In the genomic region with DNA sequence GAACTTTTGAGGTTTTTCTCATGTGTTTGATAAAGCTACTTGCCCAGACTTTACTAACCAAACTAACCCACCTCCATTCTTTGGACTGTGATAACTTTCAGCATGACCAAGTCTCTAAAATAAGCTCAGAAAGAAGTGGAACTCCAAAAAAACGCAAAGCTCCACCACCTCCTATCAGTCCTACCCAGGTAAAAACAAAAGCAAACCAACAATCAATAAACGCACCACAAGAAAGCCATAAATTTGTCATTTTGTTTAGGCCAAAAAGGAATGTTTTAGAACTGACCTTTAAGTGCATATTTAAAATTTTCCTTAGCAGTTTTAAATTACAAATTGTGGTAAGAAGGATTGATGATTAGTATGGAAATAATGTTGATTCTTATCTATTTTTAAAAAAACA, we compare ENCODE assay signal across 33 cellular contexts. TPM values are rescaled to one million over a fixed set of nuclear protein-coding genes. Genes with fewer than 3 reads are reported as not detected.
"Had no signal": no experiment of that assay in that cellular context is flagged by ENCODE, and none has a peak within 500 bp of the region (broad histone marks: within the 10 kb centered on the region; RNA-seq: fewer than 3 reads in every experiment).

No MANE protein-coding gene starts in this region.

- H3K36me3 ChIP-seq: neutrophil, prostate gland, right atrium auricular region, transverse colon, uterus had no signal

- H3K9me3 ChIP-seq: esophagus muscularis mucosa, gastroesophageal sphincter, heart right ventricle, lower lobe of right lung, neutrophil, prostate gland, right atrium auricular region, suprapubic skin, transverse colon, upper lobe of right lung, uterus had no signal

- H3K4me3 ChIP-seq: coronary artery, esophagus muscularis mucosa, gastroesophageal sphincter, heart right ventricle, lower lobe of right lung, prostate gland, right atrium auricular region, smooth muscle cell, suprapubic skin, transverse colon, upper lobe of right lung, uterus had no signal

- H3K36me3 Mint-ChIP-seq: natural killer cell had no signal

- H3K9ac ChIP-seq: parathyroid adenoma had no signal

- H3K9me3 Mint-ChIP-seq: natural killer cell; neural crest cell; stimulated activated naive CD8-positive, alpha-beta T cell treated with anti-CD3 and anti-CD28 coated beads, Interleukin-15, amount 100 ng/mL, for 72 hours had no signal

- FAIRE-seq: endothelial cell of umbilical vein, keratinocyte had no signal

- ATAC-seq: foreskin keratinocyte; gastroesophageal sphincter; heart right ventricle; left ventricle myocardium superior; lower lobe of right lung; natural killer cell; sciatic nerve; stimulated activated naive CD8-positive, alpha-beta T cell treated with anti-CD3 and anti-CD28 coated beads, Interleukin-15, amount 100 ng/mL, for 72 hours; upper lobe of right lung had no signal

- H3K27me3 ChIP-seq: esophagus muscularis mucosa, foreskin keratinocyte, gastroesophageal sphincter, heart right ventricle, neutrophil, right atrium auricular region, suprapubic skin, transverse colon, upper lobe of right lung, uterus had no signal

- H3K4me1 Mint-ChIP-seq: natural killer cell; stimulated activated naive CD8-positive, alpha-beta T cell treated with anti-CD3 and anti-CD28 coated beads, Interleukin-15, amount 100 ng/mL, for 72 hours had no signal

- H3K27me3 Mint-ChIP-seq: stimulated activated naive CD8-positive, alpha-beta T cell treated with anti-CD3 and anti-CD28 coated beads, Interleukin-15, amount 100 ng/mL, for 72 hours had no signal

- DNase-seq: dermis blood vessel endothelial cell; effector memory CD4-positive, alpha-beta T cell; foreskin keratinocyte; glutamatergic neuron; heart right ventricle; left ventricle myocardium superior; lower lobe of right lung; natural killer cell; stimulated activated CD4-positive, alpha-beta T cell treated with anti-CD3 and anti-CD28 coated beads, Interleukin-12 subunit alpha, Interleukin-12 subunit beta, amount 100 ng/mL, for 4 hours; stimulated activated CD4-positive, alpha-beta T cell treated with anti-CD3 and anti-CD28 coated beads, Interleukin-1b, Interleukin-23, amount 100 ng/mL, for 48 hours; stimulated activated CD4-positive, alpha-beta T cell treated with anti-CD3 and anti-CD28 coated beads, Interleukin-4, amount 100 ng/mL, for 1 hour; stimulated activated CD8-positive, alpha-beta memory T cell treated with anti-CD3 and anti-CD28 coated beads, Interleukin-4, amount 100 ng/mL, for 48 hours; stimulated activated naive CD4-positive, alpha-beta T cell; stimulated activated naive CD8-positive, alpha-beta T cell treated with anti-CD3 and anti-CD28 coated beads, Interleukin-15, amount 100 ng/mL, for 72 hours; transverse colon; upper lobe of right lung; uterus had no signal

- H3K4me2 ChIP-seq: smooth muscle cell had no signal

- H3K4me1 ChIP-seq: esophagus muscularis mucosa, foreskin keratinocyte, gastroesophageal sphincter, heart right ventricle, lower lobe of right lung, parathyroid adenoma, prostate gland, right atrium auricular region, suprapubic skin, transverse colon, upper lobe of right lung, uterus had no signal

- H2AFZ ChIP-seq: parathyroid adenoma had no signal

- H3K79me2 ChIP-seq: parathyroid adenoma had no signal

- H3K27ac Mint-ChIP-seq: natural killer cell; stimulated activated naive CD8-positive, alpha-beta T cell treated with anti-CD3 and anti-CD28 coated beads, Interleukin-15, amount 100 ng/mL, for 72 hours had no signal

- H3K27ac ChIP-seq: coronary artery, esophagus muscularis mucosa, foreskin keratinocyte, gastroesophageal sphincter, heart right ventricle, lower lobe of right lung, neutrophil, parathyroid adenoma, prostate gland, right atrium auricular region, suprapubic skin, transverse colon, upper lobe of right lung, uterus had no signal

- H3K4me3 Mint-ChIP-seq: natural killer cell; neural crest cell; stimulated activated naive CD8-positive, alpha-beta T cell treated with anti-CD3 and anti-CD28 coated beads, Interleukin-15, amount 100 ng/mL, for 72 hours had no signal

RNA-seq across cellular contexts. Expression of a gene that starts 25.5 kb away (rescaled TPM):
- total RNA-seq: endothelial cell of umbilical vein, epithelial cell of proximal tubule, esophagus muscularis mucosa, left ventricle myocardium superior, mesenteric fat pad, omental fat pad had no signal
- polyA plus RNA-seq: endothelial cell of umbilical vein, foreskin keratinocyte had no signal
